In genomic region chr1:85109475-85109874, GRCh38 we compare ENCODE assay signal across 8 cellular contexts.
A peak's percentile ranks its signal among the peaks of the same experiment; 100 is the strongest.
DNase-seq lines count a peak whose midpoint lies in the region; ATAC-seq, FAIRE-seq and TF ChIP-seq lines count a peak whose summit lies in the region.

No MANE protein-coding gene starts in this region.

- no peaks in the 10 kb centered on the region for H3K9me3 Mint-ChIP-seq in nephron

- FAIRE-seq in A204.1 (lab: Jason Lieb, UNC) = peak; percentile 43

- no peaks in the 10 kb centered on the region for H3K9me3 ChIP-seq in esophagus muscularis mucosa

- ATAC-seq in HG02981 (IDR thresholded peaks at IDR 0.05; ENCODE audit: unreplicated experiment) = peak; percentile 80
- no peak for ATAC-seq in GM21447 (IDR thresholded peaks at IDR 0.05; ENCODE audit: unreplicated experiment)

- H3K36me3 ChIP-seq in esophagus muscularis mucosa = no peaks in the 10 kb centered on the region

- no peaks in the 10 kb centered on the region for H3K27me3 ChIP-seq in esophagus muscularis mucosa

- TF ChIP-seq POLR2A in esophagus muscularis mucosa (IDR thresholded peaks at IDR 0.05; ENCODE audit: low read depth) = no peak

- H3K4me1 ChIP-seq in esophagus muscularis mucosa = no peaks in the 10 kb centered on the region

- no peaks in the 10 kb centered on the region for H3K36me3 Mint-ChIP-seq in nephron (ENCODE audit: low read depth)

- H3K27ac ChIP-seq in esophagus muscularis mucosa (replicated peaks in 1 of 4) = no peak overlapping the region

- H3K27me3 Mint-ChIP-seq in nephron (ENCODE audit: low read depth) = no peaks in the 10 kb centered on the region

- H3K4me1 Mint-ChIP-seq in nephron = no peaks in the 10 kb centered on the region

- TF ChIP-seq CTCF in GM12865 (IDR thresholded peaks at IDR 0.05; ENCODE audit: insufficient read depth, low read depth, low read length, missing control alignments) (peak; percentile 77), esophagus muscularis mucosa (IDR thresholded peaks at IDR 0.05) (peak; percentile 79 to 88 (median 87)), nephron (IDR thresholded peaks at IDR 0.05; ENCODE audit: unreplicated experiment in 3 of 3) (peak; percentile 82 to 86 (median 84))

- no peak overlapping the region for H3K27ac Mint-ChIP-seq in nephron

- no peak for TF ChIP-seq EP300 in esophagus muscularis mucosa (IDR thresholded peaks at IDR 0.05)

- no peak overlapping the region for H3K4me3 ChIP-seq in GM12865 (ENCODE audit: low read depth, low read length)
- no peak overlapping the region for H3K4me3 ChIP-seq in esophagus muscularis mucosa

- intact Hi-C loops in esophagus muscularis mucosa (cut with DNase I) = loop anchor here (10.0 kb wide), 1 partner anchor 165 kb away; no protein-coding TSS in a partner anchor

- no peak overlapping the region for H3K4me3 Mint-ChIP-seq in nephron

- DNase-seq in GM12865 (ENCODE audit: low read depth) (peak; percentile 72), NCI-H345 treated with DMSO at 0.1 percent for 48 hours (lab: John Stamatoyannopoulos, UW; ENCODE audit: unreplicated experiment) (peak; percentile 63), esophagus muscularis mucosa (ENCODE audit: extremely low spot score) (no peak)
- DNase-seq in activated CD4-positive, alpha-beta T cell treated with anti-CD3 and anti-CD28 coated beads, Interleukin-2, amount 50 U/mL, for 1 hour = peak; percentile 26
